ENCODE assay signal across 34 cellular contexts in genomic region chr7:158183431-158183830, GRCh38.
"Had no signal": no experiment of that assay in that cellular context is flagged by ENCODE, and none has a peak within 500 bp of the region (broad histone marks: within the 10 kb centered on the region; RNA-seq: fewer than 3 reads in every experiment).

No MANE protein-coding gene starts in this region.

- H3K4me2 ChIP-seq: KMS-11 had no signal

- H3K9me3 ChIP-seq: MG63 had no signal

- H3K9ac ChIP-seq: KMS-11 had no signal

- H3K36me3 ChIP-seq: MG63 had no signal

- H3K27ac ChIP-seq: KMS-11 had no signal

- H3K27me3 ChIP-seq: MG63 had no signal

- DNase-seq: Karpas-422, Kasumi-1, MG63, MM.1S, MV-4-11, NCI-H1048, NCI-H1092, NCI-H1092 treated with DMSO at 0.1 percent for 48 hours, NCI-H1105, NCI-H1105 treated with DMSO at 0.1 percent for 48 hours, NCI-H1417, NCI-H1417 treated with DMSO at 0.1 percent for 48 hours, NCI-H1436, NCI-H1436 treated with DMSO at 0.1 percent for 48 hours, NCI-H146, NCI-H1694, NCI-H1694 treated with DMSO at 0.1 percent for 48 hours, NCI-H187, NCI-H187 treated with DMSO at 0.1 percent for 48 hours, NCI-H1930, NCI-H2029, NCI-H2029 treated with DMSO at 0.1 percent for 48 hours, NCI-H2081, NCI-H2081 treated with DMSO at 0.1 percent for 48 hours, NCI-H2107, NCI-H2171, NCI-H2171 treated with DMSO at 0.1 percent for 48 hours, NCI-H2227 treated with DMSO at 0.1 percent for 48 hours, NCI-H226, NCI-H345, NCI-H446, NCI-H446 treated with DMSO at 0.1 percent for 48 hours, NCI-H510A had no signal

- H3K4me3 ChIP-seq: MG63 had no signal
